8 cellular contexts compared by ENCODE assay signal in the genomic region with DNA sequence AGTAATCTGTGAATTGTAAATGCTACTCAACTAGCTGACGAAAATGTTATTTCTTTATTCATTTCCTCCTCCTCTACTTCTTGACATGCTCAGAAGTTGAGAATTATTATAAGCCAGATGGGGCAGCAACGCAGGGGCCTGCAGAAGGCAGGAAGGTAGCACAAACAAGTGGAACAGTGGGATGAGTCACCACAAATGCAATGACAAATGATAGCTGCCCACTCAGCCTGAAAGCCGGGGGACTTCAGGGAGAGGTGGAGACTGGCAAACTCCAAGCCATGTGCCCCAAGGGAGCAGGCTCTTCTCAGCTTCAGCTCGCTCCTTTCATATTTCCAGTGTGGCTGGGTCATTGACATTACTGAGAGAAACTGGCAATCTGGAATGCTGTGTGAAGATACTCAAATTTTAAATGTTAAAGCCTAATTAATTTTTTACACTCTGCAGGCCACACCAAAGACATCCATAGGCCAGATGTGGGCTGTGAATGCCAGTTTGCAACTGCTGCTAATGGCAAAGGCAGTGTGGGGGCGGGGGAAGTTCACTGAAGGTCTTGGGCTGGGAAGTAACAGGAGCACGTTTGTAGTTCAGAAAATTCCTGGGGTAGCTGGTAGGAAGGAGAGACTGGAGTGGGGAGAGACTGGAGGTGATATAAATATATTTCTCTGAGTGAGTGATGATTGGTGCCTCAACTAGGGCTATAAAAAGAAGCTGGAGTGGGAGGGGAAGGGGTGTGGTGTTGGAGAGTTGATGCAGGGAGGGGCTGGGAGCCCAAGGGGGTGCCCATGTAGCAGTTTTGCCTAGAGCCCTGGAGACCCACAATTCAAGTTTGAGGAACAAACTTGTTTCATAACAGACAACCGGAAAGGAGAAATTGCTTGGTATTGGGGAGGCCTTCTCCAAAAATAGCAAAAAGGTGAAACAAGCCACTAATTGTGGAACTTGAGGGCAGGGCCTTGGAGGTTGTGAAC. TPM values are rescaled to one million over a fixed set of nuclear protein-coding genes. Genes with fewer than 3 reads are reported as not detected.
DNase-seq lines count a peak whose midpoint lies in the region; ATAC-seq, FAIRE-seq and TF ChIP-seq lines count a peak whose summit lies in the region.

No MANE protein-coding gene starts in this region.

- H3K9me3 ChIP-seq in GM12878 (replicated peaks; ENCODE audit: control insufficient read depth, insufficient read depth, low read length) (no peaks in the 10 kb centered on the region; the same call in 2 of the 3 replicates), colonic mucosa (no peaks in the 10 kb centered on the region)

- RAD21 ChIA-PET in GM12878 (lab: Charles Lee; ENCODE audit: unreplicated experiment): interaction anchor here (0.9 to 1.9 kb wide), 11 partner anchors 9 to 75 kb away, joined by 3 to 8 read pairs (median 4); no protein-coding TSS in a partner anchor

- TF ChIP-seq RAD21 in GM12878 (IDR thresholded peaks at IDR 0.05; ENCODE audit: insufficient read depth, low read depth, low read length): no peak

- H3K27ac ChIP-seq in KMS-11 (no peak overlapping the region), GM12878 (ENCODE audit: control insufficient read depth, insufficient read depth) (peak overlapping the region; percentile 79), colonic mucosa (no peak overlapping the region)

- BruUV-seq in GM12878 (replicated peaks; lab: Mats Ljungman, UMichigan): no TSS peak

- CTCF ChIA-PET in GM12878 (lab: Yijun Ruan, JAX): interaction anchor here (0.9 to 3.7 kb wide), 11 partner anchors 9 to 74 kb away, joined by 3 to 19 read pairs (median 6); no protein-coding TSS in a partner anchor

- ATAC-seq in GM18505 (IDR thresholded peaks at IDR 0.05; ENCODE audit: unreplicated experiment) (peak; percentile 47), GM21529 (IDR thresholded peaks at IDR 0.05; ENCODE audit: unreplicated experiment) (peak; percentile 42), GM12878 (peak; percentile 64)

- POLR2A ChIA-PET in GM12878 (lab: Charles Lee): interaction anchor here (0.8 to 1.5 kb wide), 4 partner anchors 12 to 65 kb away, joined by 3 to 4 read pairs (median 3); no protein-coding TSS in a partner anchor

- H3K9ac ChIP-seq in KMS-11: no peak overlapping the region
- 0 out of 2 replicates have a peak overlapping the region, but pooled peaks have one; percentile 4 for H3K9ac ChIP-seq in GM12878 (ENCODE audit: control insufficient read depth, insufficient read depth, low read length)
- H3K9ac ChIP-seq in colonic mucosa (ENCODE audit: low read depth in 2 of 2, low read length in 2 of 2): no peak overlapping the region

- peak in 1 of 2 experiments; percentile 60; a peak in 1 of 4 replicates for TF ChIP-seq EP300 in GM12878 (IDR thresholded peaks at IDR 0.05; ENCODE audit: borderline replicate concordance in 1 of 2, control insufficient read depth in 1 of 2, low read depth in 2 of 2, low read length in 2 of 2)

- H2AFZ ChIP-seq in KMS-11 (ENCODE audit: low read depth) (no peak overlapping the region), GM12878 (ENCODE audit: control insufficient read depth, low read depth, low read length) (no peak overlapping the region)

- H3K4me3 ChIP-seq in KMS-11 (IDR thresholded peaks at IDR 0.05; ENCODE audit: insufficient read depth, low read depth, low read length): no peak overlapping the region
- peak overlapping the region; percentile 12; the same call in 1 of the 2 replicates for H3K4me3 ChIP-seq in GM12878
- H3K4me3 ChIP-seq in colonic mucosa: no peak overlapping the region

- TF ChIP-seq CTCF in KMS-11 (conservative IDR thresholded peaks at IDR 0.05; ENCODE audit: low read depth, low read length) (no peak), GM12878 (IDR thresholded peaks at IDR 0.05 in 2 of 3, conservative IDR thresholded peaks at IDR 0.05 in 1 of 3; ENCODE audit: control insufficient read depth in 2 of 3, extremely low read depth in 1 of 3, insufficient read depth in 1 of 3, low read depth in 3 of 3, low read length in 3 of 3) (no peak), colonic mucosa (IDR thresholded peaks at IDR 0.05) (no peak)

- in situ Hi-C loops in GM12878 (cut with MboI): no loop called here
- in situ Hi-C loops in G401 (cut with HindIII; ENCODE audit: low sequenced_read_pairs): no loop called here

- no peaks in the 10 kb centered on the region for H3K27me3 ChIP-seq in KMS-11 (ENCODE audit: insufficient read depth, low read depth)
- H3K27me3 ChIP-seq in GM12878 (replicated peaks in 1 of 2; ENCODE audit: control insufficient read depth in 2 of 2, insufficient read depth in 2 of 2, low read length in 1 of 2): no peaks in the 10 kb centered on the region
- H3K27me3 ChIP-seq in colonic mucosa: no peaks in the 10 kb centered on the region

- FAIRE-seq in GM12878 (lab: Jason Lieb, UNC): peak; percentile 23

- TF ChIP-seq POLR2A in GM18505 (IDR thresholded peaks at IDR 0.05; ENCODE audit: borderline replicate concordance, extremely low read depth, insufficient read depth, insufficient read length): no peak
- TF ChIP-seq POLR2A in GM12878 (IDR thresholded peaks at IDR 0.05; ENCODE audit: low read depth, low read length): no peak

- H3K4me1 ChIP-seq in KMS-11 (ENCODE audit: low read depth, poor library complexity, severe bottlenecking) (peaks cover 44% of the 10 kb centered on the region), GM12878 (ENCODE audit: control insufficient read depth, insufficient read depth, low read length) (peaks cover 58% of the 10 kb centered on the region), colonic mucosa (no peaks in the 10 kb centered on the region)

- H4K20me1 ChIP-seq in KMS-11 (ENCODE audit: insufficient read depth) (no peaks in the 10 kb centered on the region), GM12878 (ENCODE audit: control insufficient read depth, insufficient read depth) (no peaks in the 10 kb centered on the region)

- SMC1A ChIA-PET in GM12878 (lab: Charles Lee; ENCODE audit: uncharacterized antibody, unreplicated experiment): interaction anchor here (0.9 to 4.6 kb wide), 11 partner anchors 11 to 202 kb away, joined by 3 to 38 read pairs (median 5); no protein-coding TSS in a partner anchor

- no peaks in the 10 kb centered on the region for H3K79me2 ChIP-seq in KMS-11 (ENCODE audit: insufficient read depth, low read depth)
- H3K79me2 ChIP-seq in GM12878 (ENCODE audit: control insufficient read depth, insufficient read depth, low read length): no peaks in the 10 kb centered on the region

- 23% methylated on average over 7 of the region's 7 CpGs for WGBS in GM12878 (ENCODE audit: insufficient coverage, insufficient replicate concordance, low lambda C conversion rate, missing lambda C conversion rate)

- DNase-seq in GM12878 (ENCODE audit: low read depth, low spot score) (peak; percentile 79), pons (ENCODE audit: low spot score) (peak; percentile 70), colonic mucosa (no peak), G401 (ENCODE audit: low spot score) (no peak), NCI-H345 treated with DMSO at 0.1 percent for 48 hours (lab: John Stamatoyannopoulos, UW; ENCODE audit: unreplicated experiment) (no peak)

- intact Hi-C loops in GM12878 (cut with micrococcal nuclease; ENCODE audit: unreplicated experiment) (loop anchor here (5.0 to 10.0 kb wide), 3 partner anchors 58 to 1609 kb away; partner anchors contain the start of genes CD74 and GRPEL2), colonic mucosa (cut with DNase I) (no loop called here)

- H3K4me2 ChIP-seq in KMS-11 (peak overlapping the region; percentile 34; the same call in 1 of the 2 replicates), GM12878 (ENCODE audit: control insufficient read depth, insufficient read depth) (peak overlapping the region; percentile 79)

- no peaks in the 10 kb centered on the region for H3K36me3 ChIP-seq in KMS-11 (ENCODE audit: insufficient read depth)
- H3K36me3 ChIP-seq in GM12878 (ENCODE audit: control insufficient read depth in 2 of 2, insufficient read depth in 2 of 2, low read length in 1 of 2): no peaks in the 10 kb centered on the region
- no peaks in the 10 kb centered on the region for H3K36me3 ChIP-seq in colonic mucosa

TF ChIP-seq in GM12878, 131 proteins besides CTCF, POLR2A, EP300 and RAD21 (continues in another document):
- TF ChIP-seq TCF3 (IDR thresholded peaks at IDR 0.05; ENCODE audit: borderline replicate concordance, insufficient read depth, low read depth, low read length) (no peak), ASH2L (IDR thresholded peaks at IDR 0.05; ENCODE audit: borderline replicate concordance, low read depth) (no peak), FOXM1 (IDR thresholded peaks at IDR 0.05; ENCODE audit: low read depth, low read length) (peak; percentile 91), ZSCAN29 (IDR thresholded peaks at IDR 0.05) (no peak), SIX5 (IDR thresholded peaks at IDR 0.05; ENCODE audit: low read depth, low read length, severe bottlenecking) (no peak), JUND (IDR thresholded peaks at IDR 0.05; ENCODE audit: low read depth, low read length) (no peak), SUPT20H (IDR thresholded peaks at IDR 0.05; ENCODE audit: borderline replicate concordance, control insufficient read depth, low read depth, low read length) (no peak), TCF7 (IDR thresholded peaks at IDR 0.05; ENCODE audit: borderline replicate concordance) (peak; percentile 32; the same call in 1 of the 2 replicates), CREB1 (IDR thresholded peaks at IDR 0.05; ENCODE audit: low read depth) (peak; percentile 61; the same call in 1 of the 2 replicates)

RNA-seq across cellular contexts. Expression of gene ADRB2, which starts 20.8 kb away (rescaled TPM):
- total RNA-seq in GM12878 (2013; cell fraction: nucleolus; rRNA removed): 0.42 and 0.73 TPM in 2 replicates
- total RNA-seq in GM12878 (2014; rRNA removed) (0.16 and 0.34 TPM in 2 replicates), GM12878 (2014; rRNA removed; fragmentation: Illumina TruSeq; extraction: Trizol) (0.09 and 0.18 TPM in 2 replicates), GM12878 (2021) (0.11 and 0.18 TPM in 2 replicates), colonic mucosa (1 to 10 TPM in 1 of 2 donors, under 1 TPM in 1; 0.94 to 1.2 TPM)
- not detected for polyA plus RNA-seq in GM12878 (2011; ENCODE audit: low read depth)
- polyA plus RNA-seq in GM12878 (2011; rRNA removed) (0.06 TPM in 1 of 2 replicates, not detected in the other), GM12878 (2014; fragmentation: Illumina TruSeq; extraction: Trizol) (0.08 and 0.18 TPM in 2 replicates), GM12878 (2014; fragmentation: Nextera tagmentation; extraction: Ambion mirVana) (under 1 TPM; 0.03 to 0.04 TPM), GM12878 (2014; rRNA removed) (0.15 and 0.24 TPM in 2 replicates), GM12878 (2016; fragmentation: Nextera tagmentation; extraction: Ambion mirVana) (under 1 TPM; 0.21 to 0.28 TPM)
- polyA plus RNA-seq in GM12878 (2011; cell fraction: cytosol; rRNA removed): 0.06 and 0.08 TPM in 2 replicates
- 0.09 and 0.15 TPM in 2 replicates for polyA plus RNA-seq in GM12878 (2011; cell fraction: nucleus; rRNA removed)
- polyA plus RNA-seq in GM12878 (2012): 0.07 TPM in 1 of 2 replicates, not detected in the other
- polyA minus RNA-seq in GM12878 (2011; rRNA and poly(A)+ RNA removed): 0.29 and 0.46 TPM in 2 replicates
- not detected in 2 replicates for polyA minus RNA-seq in GM12878 (2011; cell fraction: cytosol; rRNA and poly(A)+ RNA removed)
- polyA minus RNA-seq in GM12878 (2011; cell fraction: nucleus; rRNA and poly(A)+ RNA removed): 0.60 and 0.77 TPM in 2 replicates
- not detected in 2 replicates for total RNA-seq in G401 (2014; rRNA removed; shearing (Covaris generic))

Comparison
In these comparisons a context has a peak if more than half of its experiments do, and no peak if none do; other contexts are left out.
1. DNase-seq: peak in GM12878 (single experiment) and pons (single experiment); none in colonic mucosa (single experiment), G401 (single experiment) and NCI-H345 treated with DMSO at 0.1 percent for 48 hours (single experiment).
2. Peak in every context shown above with its lines, with median percentiles within 50 percentile points of each other: ATAC-seq.